Comparison of ENCODE assay signal across 8 cellular contexts in the genomic region with DNA sequence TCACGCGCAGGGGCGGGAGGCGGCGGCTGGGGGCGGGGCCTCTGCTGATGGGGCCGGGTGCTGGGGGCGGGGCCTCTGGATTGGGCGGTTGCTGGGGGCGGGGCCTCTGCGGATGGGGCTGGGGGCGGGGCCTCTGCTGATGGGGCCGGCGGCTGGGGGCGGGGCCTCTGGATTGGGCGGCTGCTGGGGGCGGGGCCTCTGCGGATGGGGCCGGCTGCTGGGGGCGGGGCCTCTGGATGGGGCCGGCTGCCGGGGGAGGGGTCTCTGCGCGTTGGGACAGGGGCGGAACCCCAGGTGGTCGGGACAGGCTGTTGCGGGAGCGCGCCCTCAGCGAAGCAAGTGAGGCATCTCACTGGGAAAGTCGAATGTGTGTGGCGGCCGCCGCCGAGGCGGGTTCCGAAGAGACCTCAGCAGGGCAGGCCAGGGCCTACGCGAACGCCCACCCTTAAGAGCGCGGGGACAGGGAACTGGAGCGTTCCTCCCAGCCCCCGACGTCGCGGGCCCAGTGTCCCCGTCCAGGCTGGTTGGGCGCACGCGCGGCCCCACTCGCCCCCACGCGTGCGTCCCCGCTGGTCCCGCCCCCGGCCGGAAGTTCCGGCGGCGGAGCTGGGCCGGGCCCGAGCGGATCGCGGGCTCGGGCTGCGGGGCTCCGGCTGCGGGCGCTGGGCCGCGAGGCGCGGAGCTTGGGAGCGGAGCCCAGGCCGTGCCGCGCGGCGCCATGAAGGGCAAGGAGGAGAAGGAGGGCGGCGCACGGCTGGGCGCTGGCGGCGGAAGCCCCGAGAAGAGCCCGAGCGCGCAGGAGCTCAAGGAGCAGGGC. TPM values are rescaled to one million over a fixed set of nuclear protein-coding genes. Genes with fewer than 3 reads are reported as not detected.
DNase-seq lines count a peak whose midpoint lies in the region; ATAC-seq and TF ChIP-seq lines count a peak whose summit lies in the region.

A gene (plus strand): TSS at position 603 of the 817 bp plus-strand sequence. CDS start 116 bp downstream, at position 719.

- peak within 1 kb of the TSS; percentile 85 for H3K4me3 Mint-ChIP-seq in neural progenitor cell
- H3K4me3 Mint-ChIP-seq in stimulated activated naive CD8-positive, alpha-beta T cell treated with anti-CD3 and anti-CD28 coated beads, Interleukin-15, amount 100 ng/mL, for 72 hours, result peak within 1 kb of the TSS; percentile 86 to 90

- H3K27ac Mint-ChIP-seq in neural progenitor cell, result no peak within 1 kb of the TSS
- peak within 1 kb of the TSS in 1 of 2 donors; percentile 75 for H3K27ac Mint-ChIP-seq in stimulated activated naive CD8-positive, alpha-beta T cell treated with anti-CD3 and anti-CD28 coated beads, Interleukin-15, amount 100 ng/mL, for 72 hours

- ATAC-seq in GM19463 (IDR thresholded peaks at IDR 0.05; ENCODE audit: unreplicated experiment) (peak; percentile 43), foreskin keratinocyte (peak; percentile 18)
- ATAC-seq in stimulated activated naive CD8-positive, alpha-beta T cell treated with anti-CD3 and anti-CD28 coated beads, Interleukin-15, amount 100 ng/mL, for 72 hours, result peak; percentile 56

- H3F3A ChIP-seq in neural progenitor cell (ENCODE audit: low read depth), result peaks cover 59% of the 10 kb centered on the region

- H3K27ac ChIP-seq in BLaER1 treated with 17β-estradiol and CSF1 and Interleukin-3, amounts not matched to agents 10 nM and 100 nM, result peak within 1 kb of the TSS; percentile 69 to 91 (median 82)
- H3K27ac ChIP-seq in SJSA1 (peak within 1 kb of the TSS; percentile 70), foreskin keratinocyte (peak within 1 kb of the TSS; percentile 25), neural progenitor cell (peak within 1 kb of the TSS; percentile 72)

- peaks cover 33% of the 10 kb centered on the region for H3K79me2 ChIP-seq in neural progenitor cell (ENCODE audit: low read depth)

- no peaks in the 10 kb centered on the region for H3K9me3 ChIP-seq in BLaER1 treated with 17β-estradiol and CSF1 and Interleukin-3, amounts not matched to agents 10 nM and 100 nM (replicated peaks in 1 of 11)
- H3K9me3 ChIP-seq in SJSA1 (replicated peaks) (peaks cover 5% of the 10 kb centered on the region), neural progenitor cell (ENCODE audit: low read depth) (no peaks in the 10 kb centered on the region)

- H3K4me1 Mint-ChIP-seq in neural progenitor cell, result peaks cover 25% of the 10 kb centered on the region
- H3K4me1 Mint-ChIP-seq in stimulated activated naive CD8-positive, alpha-beta T cell treated with anti-CD3 and anti-CD28 coated beads, Interleukin-15, amount 100 ng/mL, for 72 hours, result peaks cover 56% of the 10 kb centered on the region

- H3K4me2 ChIP-seq in BLaER1 treated with 17β-estradiol and CSF1 and Interleukin-3, amounts not matched to agents 10 nM and 100 nM, result peak within 1 kb of the TSS; percentile 95 to 99 (median 99)
- H3K4me2 ChIP-seq in neural progenitor cell, result peak within 1 kb of the TSS; percentile 100

- peaks cover 30 to 80% (median 62%) of the 10 kb centered on the region in 11 experiments; a peak in 21 of 22 replicates for H4K20me1 ChIP-seq in BLaER1 treated with 17β-estradiol and CSF1 and Interleukin-3, amounts not matched to agents 10 nM and 100 nM
- peaks cover 37% of the 10 kb centered on the region for H4K20me1 ChIP-seq in neural progenitor cell (ENCODE audit: low read depth)

- H3K9me3 Mint-ChIP-seq in neural progenitor cell, result no peaks in the 10 kb centered on the region
- no peaks in the 10 kb centered on the region for H3K9me3 Mint-ChIP-seq in stimulated activated naive CD8-positive, alpha-beta T cell treated with anti-CD3 and anti-CD28 coated beads, Interleukin-15, amount 100 ng/mL, for 72 hours

- peaks cover 39 to 53% (median 47%) of the 10 kb centered on the region in 10 experiments for H3K4me1 ChIP-seq in BLaER1 treated with 17β-estradiol and CSF1 and Interleukin-3, amounts not matched to agents 10 nM and 100 nM
- H3K4me1 ChIP-seq in SJSA1 (replicated peaks) (peaks cover 46% of the 10 kb centered on the region), foreskin keratinocyte (peaks cover 6% of the 10 kb centered on the region), neural progenitor cell (peaks cover 18% of the 10 kb centered on the region)

- DNase-seq in KG1 (lab: John Stamatoyannopoulos, UW) (peak; percentile 61), SJSA1 (ENCODE audit: low read depth in 1 of 2, low spot score in 2 of 2) (peak; percentile 90), foreskin keratinocyte (peak; percentile 52 to 80), neural progenitor cell (ENCODE audit: low spot score) (peak; percentile 97)
- DNase-seq in activated gamma-delta T cell treated with anti-CD3 and anti-CD28 coated beads, Interleukin-2, amount 50 U/mL, for 16 hours (ENCODE audit: low read depth), result peak; percentile 79
- peak; percentile 89 to 91 for DNase-seq in stimulated activated naive CD8-positive, alpha-beta T cell treated with anti-CD3 and anti-CD28 coated beads, Interleukin-15, amount 100 ng/mL, for 72 hours

- peaks cover 7 to 17% (median 8%) of the 10 kb centered on the region in 11 experiments for H3K27me3 ChIP-seq in BLaER1 treated with 17β-estradiol and CSF1 and Interleukin-3, amounts not matched to agents 10 nM and 100 nM
- no peaks in the 10 kb centered on the region for H3K27me3 ChIP-seq in SJSA1 (replicated peaks)
- H3K27me3 ChIP-seq in foreskin keratinocyte, result no peaks in the 10 kb centered on the region
- peaks cover 15% of the 10 kb centered on the region for H3K27me3 ChIP-seq in neural progenitor cell

- peaks cover 3% of the 10 kb centered on the region for H3K36me3 Mint-ChIP-seq in neural progenitor cell

- H3K9ac ChIP-seq in BLaER1 treated with 17β-estradiol and CSF1 and Interleukin-3, amounts not matched to agents 10 nM and 100 nM, result peak within 1 kb of the TSS; percentile 87 to 96 (median 91)
- H3K9ac ChIP-seq in neural progenitor cell, result peak within 1 kb of the TSS; percentile 75

- peaks cover 22 to 29% (median 26%) of the 10 kb centered on the region in 11 experiments for H3K36me3 ChIP-seq in BLaER1 treated with 17β-estradiol and CSF1 and Interleukin-3, amounts not matched to agents 10 nM and 100 nM
- peaks cover 47% of the 10 kb centered on the region for H3K36me3 ChIP-seq in SJSA1
- peaks cover 2% of the 10 kb centered on the region for H3K36me3 ChIP-seq in neural progenitor cell

- H3K27me3 Mint-ChIP-seq in neural progenitor cell (ENCODE audit: insufficient read depth, low read depth), result peaks cover 8% of the 10 kb centered on the region
- peaks cover 15% of the 10 kb centered on the region for H3K27me3 Mint-ChIP-seq in stimulated activated naive CD8-positive, alpha-beta T cell treated with anti-CD3 and anti-CD28 coated beads, Interleukin-15, amount 100 ng/mL, for 72 hours

- peak within 1 kb of the TSS; percentile 77 for H2AFZ ChIP-seq in neural progenitor cell (replicated peaks)

- TF ChIP-seq CTCF in foreskin keratinocyte (conservative IDR thresholded peaks at IDR 0.05), result no peak
- TF ChIP-seq CTCF in neural progenitor cell (IDR thresholded peaks at IDR 0.05), result no peak

- H3K4me3 ChIP-seq in BLaER1 treated with 17β-estradiol and CSF1 and Interleukin-3, amounts not matched to agents 10 nM and 100 nM, result peak within 1 kb of the TSS; percentile 75 to 98 (median 90)
- H3K4me3 ChIP-seq in SJSA1, result peak within 1 kb of the TSS; percentile 99
- peak within 1 kb of the TSS; percentile 94 for H3K4me3 ChIP-seq in neural progenitor cell

RNA-seq across cellular contexts. Expression of the gene that starts here (rescaled TPM):
- 150 and 253 TPM in 2 replicates for total RNA-seq in SJSA1 (2014; rRNA removed; shearing (Covaris generic))
- total RNA-seq in foreskin keratinocyte, result 125 and 138 TPM in 2 replicates
- polyA plus RNA-seq in foreskin keratinocyte, result 167 and 172 TPM in 2 replicates
- 27.0 and 79.5 TPM in 2 replicates for total RNA-seq in neural progenitor cell (ENCODE audit: low replicate concordance)

Comparison
In these comparisons a context has a peak if more than half of its experiments do, and no peak if none do; other contexts are left out.
1. Peak in every context shown above with its lines: DNase-seq, ATAC-seq, H3K4me3 ChIP-seq and H3K27ac ChIP-seq.
2. H3K27ac ChIP-seq: peak in every context shown above with its lines; median percentile 82 in BLaER1 treated with 17β-estradiol and CSF1 and Interleukin-3, amounts not matched to agents 10 nM and 100 nM; 72 in neural progenitor cell; 70 in SJSA1; 25 in foreskin keratinocyte.